In the genomic region with DNA sequence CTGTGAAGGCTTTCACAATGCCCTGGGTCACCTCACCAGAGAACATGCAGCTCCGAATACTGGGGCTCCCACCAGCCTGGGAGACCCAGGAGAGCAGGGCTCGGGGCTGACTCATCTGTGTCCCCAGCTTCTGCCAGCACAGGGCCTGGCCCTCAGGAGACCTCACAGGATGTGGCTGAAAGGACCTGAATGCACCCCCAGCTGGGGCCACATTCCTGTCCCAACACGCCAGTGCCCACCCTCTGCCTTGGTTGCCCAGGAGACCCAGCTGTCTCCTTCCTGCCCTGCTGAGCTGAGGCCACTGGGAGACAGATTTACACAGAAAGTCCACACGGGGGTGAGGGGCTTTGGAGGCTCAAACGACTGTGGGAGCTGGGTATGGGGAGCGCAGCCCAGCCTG, we compare ENCODE assay signal across 13 cellular contexts. TPM values are rescaled to one million over a fixed set of nuclear protein-coding genes. Genes with fewer than 3 reads are reported as not detected.
DNase-seq lines count a peak whose midpoint lies in the region; ATAC-seq and TF ChIP-seq lines count a peak whose summit lies in the region.
"Had no signal": no experiment of that assay in that cellular context is flagged by ENCODE, and none has a peak within 500 bp of the region (broad histone marks: within the 10 kb centered on the region; RNA-seq: fewer than 3 reads in every experiment).

No MANE protein-coding gene starts in this region.

- no peak overlapping the region for H3K18ac ChIP-seq in mesendoderm (ENCODE audit: low read length)

- no peaks in the 10 kb centered on the region for H3K9me3 ChIP-seq in HUES64 (ENCODE audit: insufficient read depth, low read depth, low read length)
- H3K9me3 ChIP-seq: spleen had no signal

- no peaks in the 10 kb centered on the region for H3K79me1 ChIP-seq in mesendoderm (ENCODE audit: low read length)

- no peak overlapping the region for H3K23ac ChIP-seq in mesendoderm (ENCODE audit: low read length)

- no peak overlapping the region for H2BK15ac ChIP-seq in mesendoderm (replicated peaks; ENCODE audit: low read depth)

- no peak overlapping the region for H2AK5ac ChIP-seq in mesendoderm (ENCODE audit: low read length)

- H3K36me3 ChIP-seq in HUES64 (ENCODE audit: insufficient read depth, low read length) (no peaks in the 10 kb centered on the region), mesendoderm (ENCODE audit: control insufficient read depth, insufficient read depth, low read length) (no peaks in the 10 kb centered on the region)

- H3K27me3 ChIP-seq in HUES64 (ENCODE audit: insufficient read depth, low read length) = no peaks in the 10 kb centered on the region
- H3K27me3 ChIP-seq in mesendoderm (ENCODE audit: insufficient read depth, low read length, poor library complexity) = no peaks in the 10 kb centered on the region
- H3K27me3 ChIP-seq: spleen had no signal

- H3K4me3 ChIP-seq in HUES64 (ENCODE audit: low read length) (no peak overlapping the region), mesendoderm (ENCODE audit: low read length) (no peak overlapping the region)
- H3K4me3 ChIP-seq: K562, spleen had no signal

- DNase-seq in DMS 273 (lab: John Stamatoyannopoulos, UW; ENCODE audit: unreplicated experiment) (peak; percentile 87), caudate nucleus (lab: John Stamatoyannopoulos, UW) (no peak), mesendoderm (peak; percentile 66), islet precursor cell (no peak), erythroblast (lab: John Stamatoyannopoulos, UW) (no peak), HK-2 (ENCODE audit: unreplicated experiment) (no peak)
- DNase-seq: GOT3, naive B cell, spleen had no signal

- H3K27ac ChIP-seq in HUES64 (ENCODE audit: low read depth, low read length) (peak overlapping the region; percentile 74), caudate nucleus (ENCODE audit: low read depth, low read length) (peak overlapping the region; percentile 84), mesendoderm (ENCODE audit: low read depth, low read length) (no peak overlapping the region)
- H3K27ac ChIP-seq: spleen had no signal

- 60% methylated on average over 6 of the region's 6 CpGs for WGBS in HUES64
- WGBS in mesendoderm (ENCODE audit: extremely low coverage, insufficient coverage, low lambda C conversion rate) = no CpG with 5 or more reads among the region's 6 CpGs

- H3K56ac ChIP-seq in mesendoderm (ENCODE audit: low read length) = no peak overlapping the region

- H3K9ac ChIP-seq in HUES64 (ENCODE audit: low read depth, low read length) = no peak overlapping the region; the same call in 1 of the 2 replicates
- H3K9ac ChIP-seq in mesendoderm (ENCODE audit: low read length) = no peak overlapping the region

- TF ChIP-seq POLR2A in erythroblast (IDR thresholded peaks at IDR 0.05; ENCODE audit: low read length) = no peak

- no peak for ATAC-seq in GM18870 (IDR thresholded peaks at IDR 0.05; ENCODE audit: unreplicated experiment)
- ATAC-seq: K562 had no signal

- no peak overlapping the region for H3K4ac ChIP-seq in mesendoderm (ENCODE audit: low read depth, low read length)

- no peak overlapping the region for H2BK120ac ChIP-seq in mesendoderm (ENCODE audit: low read depth, low read length)

- no peak overlapping the region for H4K5ac ChIP-seq in mesendoderm (ENCODE audit: low read length)

- no peaks in the 10 kb centered on the region for H3K79me2 ChIP-seq in mesendoderm (ENCODE audit: control insufficient read depth, insufficient read depth, low read length)

- H3K4me1 ChIP-seq in HUES64 (ENCODE audit: insufficient read depth, low read length) (peaks cover 11% of the 10 kb centered on the region), mesendoderm (ENCODE audit: control insufficient read depth, low read depth, low read length) (peaks cover 3% of the 10 kb centered on the region)

- no peak overlapping the region for H3K4me2 ChIP-seq in mesendoderm (ENCODE audit: low read length)

- H4K8ac ChIP-seq in mesendoderm (ENCODE audit: low read depth, low read length) = no peak overlapping the region

- no peak overlapping the region for H2BK5ac ChIP-seq in mesendoderm (ENCODE audit: low read length)

RNA-seq across cellular contexts. Expression of a gene that starts 11.9 kb away (rescaled TPM):
- 25.5 TPM for polyA plus RNA-seq in HUES64 (2013, experiment 1 of 2)
- polyA plus RNA-seq in HUES64 (2013, experiment 2 of 2) = 22.9 TPM
- 9.1 TPM for polyA plus RNA-seq in mesendoderm (2013, experiment 1 of 2)
- 10.4 TPM for polyA plus RNA-seq in mesendoderm (2013, experiment 2 of 2)

RNA-seq across cellular contexts. Expression of a gene that starts 37.4 kb away (rescaled TPM):
- 7.4 TPM for polyA plus RNA-seq in HUES64 (2013, experiment 1 of 2)
- 13.6 TPM for polyA plus RNA-seq in HUES64 (2013, experiment 2 of 2)
- polyA plus RNA-seq in mesendoderm (2013, experiment 1 of 2) = 1.5 TPM
- polyA plus RNA-seq in mesendoderm (2013, experiment 2 of 2) = 1.2 TPM
- polyA plus RNA-seq: K562 had no signal

RNA-seq across cellular contexts. Expression of a gene that starts 43.6 kb away (rescaled TPM):
- polyA plus RNA-seq in HUES64 (2013, experiment 1 of 2) = not detected
- 0.38 TPM for polyA plus RNA-seq in HUES64 (2013, experiment 2 of 2)
- 0.46 TPM for polyA plus RNA-seq in mesendoderm (2013, experiment 1 of 2)
- 0.48 TPM for polyA plus RNA-seq in mesendoderm (2013, experiment 2 of 2)
- polyA plus RNA-seq: fibroblast of lung, spleen had no signal

RNA-seq across cellular contexts. Expression of a gene that starts 46.5 kb away (rescaled TPM):
- 2.4 TPM for polyA plus RNA-seq in HUES64 (2013, experiment 1 of 2)
- 2.9 TPM for polyA plus RNA-seq in HUES64 (2013, experiment 2 of 2)
- 3.4 TPM for polyA plus RNA-seq in mesendoderm (2013, experiment 1 of 2)
- polyA plus RNA-seq in mesendoderm (2013, experiment 2 of 2) = 3.4 TPM

RNA-seq across cellular contexts. Expression of a gene that starts 52.2 kb away (rescaled TPM):
- polyA plus RNA-seq in HUES64 (2013, experiment 1 of 2) = 0.55 TPM
- polyA plus RNA-seq in HUES64 (2013, experiment 2 of 2) = not detected
- polyA plus RNA-seq in mesendoderm (2013, experiment 1 of 2) = 0.45 TPM
- 0.24 TPM for polyA plus RNA-seq in mesendoderm (2013, experiment 2 of 2)
- polyA plus RNA-seq: fibroblast of lung had no signal

Comparison
In these comparisons a context has a peak if more than half of its experiments do, and no peak if none do; other contexts are left out.
1. DNase-seq: peak in DMS 273 (single experiment) and mesendoderm (single experiment); none in caudate nucleus (0 of 61), islet precursor cell (single experiment), erythroblast (0 of 2) and HK-2 (single experiment).